21 cellular contexts compared by ENCODE assay signal in genomic region chr11:93073508-93074280, GRCh38.
"Had no signal": no experiment of that assay in that cellular context is flagged by ENCODE, and none has a peak within 500 bp of the region (broad histone marks: within the 10 kb centered on the region; RNA-seq: fewer than 3 reads in every experiment).

No MANE protein-coding gene starts in this region.

- ATAC-seq: left lobe of liver; lower lobe of right lung; naive thymus-derived CD4-positive, alpha-beta T cell; upper lobe of right lung had no signal

- H3K27me3 ChIP-seq: esophagus muscularis mucosa, hepatocyte, thyroid gland had no signal

- H3K9me3 ChIP-seq: esophagus muscularis mucosa, lower lobe of right lung, thyroid gland, upper lobe of right lung had no signal

- H3K4me3 ChIP-seq: esophagus muscularis mucosa, hepatocyte, lower lobe of right lung, thyroid gland, upper lobe of right lung had no signal

- FAIRE-seq: frontal cortex, kidney, TTC549 had no signal

- H3K4me2 ChIP-seq: hepatocyte had no signal

- H3K4me1 ChIP-seq: esophagus muscularis mucosa, lower lobe of right lung, upper lobe of right lung had no signal

- H3K27ac ChIP-seq: esophagus muscularis mucosa, hepatocyte, lower lobe of right lung, thyroid gland, upper lobe of right lung, WERI-Rb-1 had no signal

- H2AFZ ChIP-seq: hepatocyte had no signal

- DNase-seq: activated gamma-delta T cell treated with Interleukin-2 at 50 U/mL for 16 hours; activated T-cell treated with anti-CD3 and anti-CD28 coated beads, Interleukin-2, amount 50 U/mL, for 1 hour; aorta; central memory CD4-positive, alpha-beta T cell; dermis blood vessel endothelial cell; effector memory CD4-positive, alpha-beta T cell; glutamatergic neuron; kidney; lower lobe of right lung; naive thymus-derived CD4-positive, alpha-beta T cell; stimulated activated CD4-positive, alpha-beta T cell treated with anti-CD3 and anti-CD28 coated beads, Interleukin-12 subunit alpha, Interleukin-12 subunit beta, amount 100 ng/mL, for 4 hours; substantia nigra; T-helper 1 cell; thyroid gland; upper lobe of right lung; WERI-Rb-1 had no signal

- H3K36me3 ChIP-seq: esophagus muscularis mucosa, lower lobe of right lung, thyroid gland, upper lobe of right lung, WERI-Rb-1 had no signal

- H3K79me2 ChIP-seq: hepatocyte had no signal
